10 cellular contexts compared by ENCODE assay signal in genomic region chr1:169694304-169694703, GRCh38. TPM values are rescaled to one million over a fixed set of nuclear protein-coding genes. Genes with fewer than 3 reads are reported as not detected.
DNase-seq lines count a peak whose midpoint lies in the region; ATAC-seq, FAIRE-seq and TF ChIP-seq lines count a peak whose summit lies in the region.
"Had no signal": no experiment of that assay in that cellular context is flagged by ENCODE, and none has a peak within 500 bp of the region (broad histone marks: within the 10 kb centered on the region; RNA-seq: fewer than 3 reads in every experiment).

No MANE protein-coding gene starts in this region.

- H4K91ac ChIP-seq in H1 (replicated peaks; ENCODE audit: insufficient read length, low read length): no peak overlapping the region

- H3K9me2 ChIP-seq in GM23248 (ENCODE audit: insufficient read depth): no peaks in the 10 kb centered on the region

- H3K4me2 ChIP-seq in KMS-11 (peak overlapping the region; percentile 79), H1 (ENCODE audit: insufficient read depth in 1 of 2, low read depth in 2 of 2, low read length in 2 of 2) (no peak overlapping the region), GM23248 (ENCODE audit: unreplicated experiment) (no peak overlapping the region)

- no peaks in the 10 kb centered on the region for H3K36me3 ChIP-seq in KMS-11 (ENCODE audit: insufficient read depth)
- no peaks in the 10 kb centered on the region for H3K36me3 ChIP-seq in H1 (ENCODE audit: control insufficient read depth in 2 of 4, insufficient read depth in 4 of 4, low read length in 3 of 4)
- no peaks in the 10 kb centered on the region for H3K36me3 ChIP-seq in GM23248 (ENCODE audit: low read depth)
- H3K36me3 ChIP-seq in heart left ventricle: no peaks in the 10 kb centered on the region

- H3K56ac ChIP-seq in H1 (replicated peaks; ENCODE audit: insufficient read length, low read depth, low read length): no peak overlapping the region

- H3K27ac ChIP-seq in KMS-11 (no peak overlapping the region; the same call in 1 of the 2 replicates), H1 (ENCODE audit: low read depth, low read length) (no peak overlapping the region), GM23248 (no peak overlapping the region), heart left ventricle (peak overlapping the region in 1 of 12 donors; percentile 81)
- H3K27ac ChIP-seq: SK-N-MC had no signal

- TF ChIP-seq POLR2A in H1 (IDR thresholded peaks at IDR 0.05; ENCODE audit: control extremely low read depth in 1 of 2, low read depth in 2 of 2, low read length in 2 of 2) (no peak), heart left ventricle (IDR thresholded peaks at IDR 0.05) (no peak)

- POLR2A ChIA-PET in H1 (lab: Charles Lee; ENCODE audit: partially characterized antibody): no interaction called here

- CTCF ChIA-PET in H1 (lab: Charles Lee; ENCODE audit: partially characterized antibody): interaction anchor here (0.6 to 5.9 kb wide), 17 partner anchors 8 to 735 kb away, joined by 3 to 28 read pairs (median 3); no protein-coding TSS in a partner anchor

- no peak for TF ChIP-seq EP300 in H1 (IDR thresholded peaks at IDR 0.05; ENCODE audit: borderline replicate concordance in 1 of 2, low read depth in 2 of 2, low read length in 2 of 2)

- DNase-seq in GM10266 (ENCODE audit: extremely low spot score): no peak
- no peak for DNase-seq in H1 (ENCODE audit: low read depth in 1 of 2, low spot score in 2 of 2)
- DNase-seq in GM23248: no peak
- no peak for DNase-seq in NCI-H1694 treated with DMSO at 0.1 percent for 48 hours (lab: John Stamatoyannopoulos, UW)
- DNase-seq in heart left ventricle: no peak
- no peak for DNase-seq in GM20000 (ENCODE audit: low spot score)

- 84% methylated on average over 3 of the region's 3 CpGs; no CpG with 5 or more reads in 1 of the 2 experiments for WGBS in H1 (ENCODE audit: extremely low coverage in 1 of 2, insufficient coverage in 1 of 2, insufficient read length in 1 of 2, insufficient replicate concordance in 2 of 2, low coverage in 1 of 2, low lambda C conversion rate in 2 of 2, missing lambda C conversion rate in 1 of 2), 2 experiments
- 29 to 53% methylated on average over 3 of the region's 3 CpGs for WGBS in GM23248 (ENCODE audit: low coverage in 1 of 2, low lambda C conversion rate in 2 of 2, missing lambda C conversion rate in 2 of 2), 2 experiments
- WGBS in heart left ventricle, 4 donors: 51 to 60% (median 56%) methylated on average over 3 of the region's 3 CpGs

- no peak overlapping the region for H3K4ac ChIP-seq in H1 (replicated peaks; ENCODE audit: insufficient read length, low read depth, low read length)

- no peak overlapping the region for H3K14ac ChIP-seq in H1 (ENCODE audit: insufficient read length)

- H3K18ac ChIP-seq in H1 (ENCODE audit: extremely low read depth, low read length): no peak overlapping the region

- no peaks in the 10 kb centered on the region for H4K20me1 ChIP-seq in KMS-11 (ENCODE audit: insufficient read depth)
- peaks cover 4 to 6% of the 10 kb centered on the region in 2 experiments for H4K20me1 ChIP-seq in H1 (replicated peaks in 1 of 2; ENCODE audit: control insufficient read depth in 1 of 2, insufficient read depth in 2 of 2, low read length in 2 of 2)
- no peaks in the 10 kb centered on the region for H4K20me1 ChIP-seq in GM23248 (ENCODE audit: insufficient read depth)

- no peak overlapping the region for H2BK20ac ChIP-seq in H1 (ENCODE audit: low read length)

- no peak for FAIRE-seq in H1 (lab: Jason Lieb, UNC)
- FAIRE-seq: K562 had no signal

- TF ChIP-seq CTCF in GM10266 (IDR thresholded peaks at IDR 0.05; ENCODE audit: control insufficient read depth, insufficient read depth, low read depth, missing control alignments) (peak; percentile 19), KMS-11 (conservative IDR thresholded peaks at IDR 0.05; ENCODE audit: low read depth, low read length) (no peak; the same call in 1 of the 2 replicates), H1 (IDR thresholded peaks at IDR 0.05; ENCODE audit: control extremely low read depth in 1 of 3, insufficient read depth in 1 of 3, low read depth in 1 of 3, low read length in 3 of 3) (no peak; a peak in 1 of 4 replicates), heart left ventricle (IDR thresholded peaks at IDR 0.05) (no peak), GM20000 (IDR thresholded peaks at IDR 0.05; ENCODE audit: extremely low read depth, missing control alignments) (no peak)

- no peaks in the 10 kb centered on the region for H3K27me3 ChIP-seq in KMS-11 (ENCODE audit: insufficient read depth, low read depth)
- H3K27me3 ChIP-seq in H1 (replicated peaks in 1 of 4; ENCODE audit: control insufficient read depth in 3 of 4, extremely low read depth in 1 of 4, insufficient read depth in 3 of 4, low read length in 3 of 4): peaks cover 27 to 45% (median 42%) of the 10 kb centered on the region in 4 experiments
- no peaks in the 10 kb centered on the region; the same call in 1 of the 2 replicates for H3K27me3 ChIP-seq in GM23248 (replicated peaks; ENCODE audit: insufficient read depth)
- peaks cover 0 to 6% (median 0%) of the 10 kb centered on the region in 9 donors for H3K27me3 ChIP-seq in heart left ventricle

- no peak overlapping the region for H4K8ac ChIP-seq in H1 (ENCODE audit: extremely low read depth, insufficient read depth, low read length)

- H4K5ac ChIP-seq in H1 (ENCODE audit: insufficient read length, low read depth, low read length): no peak overlapping the region

- H3K4me3 ChIP-seq in KMS-11 (IDR thresholded peaks at IDR 0.05; ENCODE audit: insufficient read depth, low read depth, low read length) (no peak overlapping the region), H1 (ENCODE audit: extremely low read depth in 1 of 4, insufficient read depth in 2 of 4, low read depth in 3 of 4, low read length in 4 of 4) (no peak overlapping the region), GM23248 (no peak overlapping the region), heart left ventricle (no peak overlapping the region)
- H3K4me3 ChIP-seq: K562, SK-N-MC had no signal

- H3K23me2 ChIP-seq in H1 (ENCODE audit: low read depth, low read length): no peaks in the 10 kb centered on the region

- no peak overlapping the region for H2AK5ac ChIP-seq in H1 (ENCODE audit: low read depth, low read length)

- H3K9ac ChIP-seq in KMS-11 (no peak overlapping the region), H1 (replicated peaks in 1 of 4; ENCODE audit: extremely low read depth in 1 of 4, low read depth in 3 of 4, low read length in 3 of 4) (no peak overlapping the region), GM23248 (no peak overlapping the region)

- no peaks in the 10 kb centered on the region for H3K79me2 ChIP-seq in KMS-11 (ENCODE audit: insufficient read depth, low read depth)
- H3K79me2 ChIP-seq in H1 (ENCODE audit: control insufficient read depth in 1 of 2, insufficient read depth in 2 of 2, low read length in 2 of 2): no peaks in the 10 kb centered on the region
- H3K79me2 ChIP-seq in GM23248 (ENCODE audit: insufficient read depth): no peaks in the 10 kb centered on the region

- no peak overlapping the region for H3K23ac ChIP-seq in H1 (ENCODE audit: insufficient read length)

- H2BK12ac ChIP-seq in H1 (ENCODE audit: low read depth, low read length): no peak overlapping the region

- H2BK120ac ChIP-seq in H1 (replicated peaks; ENCODE audit: low read depth, low read length): no peak overlapping the region

- no peak overlapping the region for H2BK5ac ChIP-seq in H1 (ENCODE audit: low read depth, low read length)

- no peaks in the 10 kb centered on the region for H3K9me3 ChIP-seq in H1 (ENCODE audit: insufficient read depth in 2 of 2, low read depth in 1 of 2, low read length in 1 of 2)
- H3K9me3 ChIP-seq in GM23248 (ENCODE audit: low read depth): no peaks in the 10 kb centered on the region
- H3K9me3 ChIP-seq in heart left ventricle: no peaks in the 10 kb centered on the region

- ATAC-seq in GM21367 (IDR thresholded peaks at IDR 0.05; ENCODE audit: unreplicated experiment): peak; percentile 37
- no peak for ATAC-seq in heart left ventricle
- ATAC-seq: K562 had no signal

- intact Hi-C loops in heart left ventricle (cut with DNase I): loop anchor here in 1 of 10 donors (10.0 kb wide), 1 partner anchor 70 kb away; no protein-coding TSS in a partner anchor

- no peaks in the 10 kb centered on the region for H3F3A ChIP-seq in GM23248 (ENCODE audit: insufficient read depth)

- H3K4me1 ChIP-seq in KMS-11 (ENCODE audit: low read depth, poor library complexity, severe bottlenecking) (peaks cover 61% of the 10 kb centered on the region), H1 (replicated peaks in 1 of 4; ENCODE audit: control insufficient read depth in 3 of 4, insufficient read depth in 4 of 4, low read length in 3 of 4) (peaks cover 0 to 12% (median 2%) of the 10 kb centered on the region in 4 experiments; a peak in 2 of 7 replicates), GM23248 (ENCODE audit: insufficient read depth) (no peaks in the 10 kb centered on the region), heart left ventricle (peaks cover 0 to 72% (median 0%) of the 10 kb centered on the region in 12 donors)

- H2BK15ac ChIP-seq in H1 (ENCODE audit: low read length): no peak overlapping the region

- in situ Hi-C loops in GM23248 (cut with MboI): no loop called here

- no peaks in the 10 kb centered on the region for H3K79me1 ChIP-seq in H1 (ENCODE audit: low read depth, low read length)

- TF ChIP-seq RAD21 in H1 (IDR thresholded peaks at IDR 0.05 in 1 of 2, conservative IDR thresholded peaks at IDR 0.05 in 1 of 2; ENCODE audit: low read depth in 2 of 2, low read length in 2 of 2): peak; percentile 27 to 39; a peak in 3 of 4 replicates

- H2AFZ ChIP-seq in KMS-11 (ENCODE audit: low read depth) (no peak overlapping the region), H1 (ENCODE audit: low read length) (no peak overlapping the region), GM23248 (no peak overlapping the region)

RNA-seq across cellular contexts. Expression of gene SELL, which starts 17.1 kb away (rescaled TPM):
- total RNA-seq in H1 (2021; fragmentation: NEBNext Ultra II Directional; extraction: Animal tissue kit (Norgen Biotek cat#: 25700)): not detected in 2 replicates
- polyA plus RNA-seq in H1 (2011; rRNA removed) (not detected in 2 replicates), GM23248 (2016; fragmentation: Nextera tagmentation; extraction: Ambion mirVana) (not detected in 2 replicates), heart left ventricle (1 to 10 TPM in 1 of 2 donors, under 1 TPM in 1; 0.34 to 1.6 TPM)
- polyA plus RNA-seq in H1 (2011; cell fraction: cytosol; rRNA removed): 0.04 TPM
- not detected for polyA plus RNA-seq in H1 (2011; cell fraction: nucleus; rRNA removed)
- not detected in 4 replicates for polyA plus RNA-seq in H1 (2012, experiment 1 of 2)
- polyA plus RNA-seq in H1 (2012, experiment 2 of 2): not detected
- polyA plus RNA-seq in H1 (2013, experiment 1 of 2): 0.10 TPM
- 0.11 TPM for polyA plus RNA-seq in H1 (2013, experiment 2 of 2)
- polyA minus RNA-seq in H1 (2011; rRNA and poly(A)+ RNA removed): not detected in 2 replicates
- not detected for polyA minus RNA-seq in H1 (2011; cell fraction: cytosol; rRNA and poly(A)+ RNA removed)
- polyA minus RNA-seq in H1 (2011; cell fraction: nucleus; rRNA and poly(A)+ RNA removed): not detected
- total RNA-seq in GM23248 (2014; rRNA removed; shearing (Covaris generic)): not detected in 2 replicates
- 10 to 100 TPM in 1 of 9 donors, 1 to 10 TPM in 8; 1.3 to 10.6 (median 2.4) TPM for total RNA-seq in heart left ventricle
- polyA plus RNA-seq: K562 had no signal

RNA-seq across cellular contexts. Expression of gene SELE, which starts 39.6 kb away (rescaled TPM):
- total RNA-seq in H1 (2021; fragmentation: NEBNext Ultra II Directional; extraction: Animal tissue kit (Norgen Biotek cat#: 25700)): not detected in 2 replicates
- polyA plus RNA-seq in H1 (2011; rRNA removed) (not detected in 2 replicates), GM23248 (2016; fragmentation: Nextera tagmentation; extraction: Ambion mirVana) (not detected in 2 replicates), heart left ventricle (1 to 10 TPM; 2.4 to 3.3 TPM)
- not detected for polyA plus RNA-seq in H1 (2011; cell fraction: cytosol; rRNA removed)
- not detected for polyA plus RNA-seq in H1 (2011; cell fraction: nucleus; rRNA removed)
- polyA plus RNA-seq in H1 (2012, experiment 1 of 2): not detected in 4 replicates
- not detected for polyA plus RNA-seq in H1 (2012, experiment 2 of 2)
- not detected for polyA plus RNA-seq in H1 (2013, experiment 1 of 2)
- polyA plus RNA-seq in H1 (2013, experiment 2 of 2): not detected
- not detected in 2 replicates for polyA minus RNA-seq in H1 (2011; rRNA and poly(A)+ RNA removed)
- polyA minus RNA-seq in H1 (2011; cell fraction: cytosol; rRNA and poly(A)+ RNA removed): not detected
- polyA minus RNA-seq in H1 (2011; cell fraction: nucleus; rRNA and poly(A)+ RNA removed): not detected
- not detected in 2 replicates for total RNA-seq in GM23248 (2014; rRNA removed; shearing (Covaris generic))
- total RNA-seq in heart left ventricle: 10 to 100 TPM in 2 of 9 donors, 1 to 10 TPM in 4, under 1 TPM in 3; 0.63 to 21.5 (median 2.2) TPM
- total RNA-seq: K562 had no signal
